In genomic region chr12:57526477-57527126, GRCh38 we compare ENCODE assay signal across 27 cellular contexts. TPM values are rescaled to one million over a fixed set of nuclear protein-coding genes. Genes with fewer than 3 reads are reported as not detected.
DNase-seq lines count a peak whose midpoint lies in the region; ATAC-seq and TF ChIP-seq lines count a peak whose summit lies in the region.
"Had no signal": no experiment of that assay in that cellular context is flagged by ENCODE, and none has a peak within 500 bp of the region (broad histone marks: within the 10 kb centered on the region; RNA-seq: fewer than 3 reads in every experiment).

No MANE protein-coding gene starts in this region.

- H3K27me3 Mint-ChIP-seq in effector memory CD8-positive, alpha-beta T cell: no peaks in the 10 kb centered on the region
- H3K27me3 Mint-ChIP-seq: naive B cell had no signal

- H3K4me1 ChIP-seq in left ventricle myocardium inferior: peaks cover 37% of the 10 kb centered on the region
- H3K4me1 ChIP-seq in heart right ventricle: peaks cover 11 to 36% (median 28%) of the 10 kb centered on the region in 9 donors
- peaks cover 29 to 55% (median 40%) of the 10 kb centered on the region in 4 donors for H3K4me1 ChIP-seq in stomach
- peaks cover 24% of the 10 kb centered on the region for H3K4me1 ChIP-seq in SJCRH30

- H3K9me3 ChIP-seq in left ventricle myocardium inferior (replicated peaks): no peaks in the 10 kb centered on the region
- no peaks in the 10 kb centered on the region for H3K9me3 ChIP-seq in heart right ventricle
- H3K9me3 ChIP-seq in stomach: no peaks in the 10 kb centered on the region
- H3K9me3 ChIP-seq in SJCRH30 (replicated peaks): no peaks in the 10 kb centered on the region
- H3K9me3 ChIP-seq: ovary had no signal

- no peak for TF ChIP-seq POLR2A in stomach (IDR thresholded peaks at IDR 0.05)

- intact Hi-C loops in left ventricle myocardium inferior (cut with micrococcal nuclease): no loop called here
- intact Hi-C loops in heart right ventricle (cut with DNase I): no loop called here
- intact Hi-C loops in stomach (cut with DNase I; ENCODE audit: low total_unique reads): no loop called here

- TF ChIP-seq EP300 in stomach (IDR thresholded peaks at IDR 0.05): no peak

- peaks cover 61% of the 10 kb centered on the region for H3K36me3 Mint-ChIP-seq in effector memory CD8-positive, alpha-beta T cell (ENCODE audit: insufficient read depth)
- H3K36me3 Mint-ChIP-seq: naive B cell had no signal

- H3K36me3 ChIP-seq in left ventricle myocardium inferior: peaks cover 73% of the 10 kb centered on the region
- peaks cover 0 to 79% (median 53%) of the 10 kb centered on the region in 9 donors for H3K36me3 ChIP-seq in heart right ventricle
- peaks cover 65 to 74% (median 72%) of the 10 kb centered on the region in 4 donors for H3K36me3 ChIP-seq in stomach
- H3K36me3 ChIP-seq in SJCRH30: peaks cover 58% of the 10 kb centered on the region
- H3K36me3 ChIP-seq: ovary had no signal

- WGBS in heart right ventricle, 2 donors: 66 to 74% methylated on average over 4 of the region's 4 CpGs
- WGBS in stomach, 5 donors: 76 to 95% (median 83%) methylated on average over 4 of the region's 4 CpGs

- TF ChIP-seq CTCF in left ventricle myocardium inferior (IDR thresholded peaks at IDR 0.05; ENCODE audit: borderline replicate concordance): no peak
- TF ChIP-seq CTCF in heart right ventricle (IDR thresholded peaks at IDR 0.05): no peak
- no peak for TF ChIP-seq CTCF in RWPE1 (conservative IDR thresholded peaks at IDR 0.05; ENCODE audit: low read depth)
- no peak for TF ChIP-seq CTCF in stomach (IDR thresholded peaks at IDR 0.05)

- POLR2A ChIA-PET in RWPE1 (lab: Yijun Ruan, JAX; ENCODE audit: low non-redundant PET): no interaction called here

- H3K27me3 ChIP-seq in left ventricle myocardium inferior (ENCODE audit: low read depth) (no peaks in the 10 kb centered on the region), heart right ventricle (no peaks in the 10 kb centered on the region), stomach (no peaks in the 10 kb centered on the region), SJCRH30 (no peaks in the 10 kb centered on the region)
- H3K27me3 ChIP-seq: ovary had no signal

- CTCF ChIA-PET in RWPE1 (lab: Yijun Ruan, JAX): no interaction called here

- H3K27ac ChIP-seq in left ventricle myocardium inferior (replicated peaks) (peak overlapping the region; percentile 19), heart right ventricle (peak overlapping the region in 1 of 10 donors; percentile 20), RWPE1 (peak overlapping the region; percentile 98), stomach (peak overlapping the region in 3 of 5 donors; percentile 26 to 99 (median 29)), caudate nucleus (ENCODE audit: low read depth, low read length) (no peak overlapping the region), SJCRH30 (no peak overlapping the region)
- H3K27ac ChIP-seq: epithelial cell of prostate, ovary, WERI-Rb-1 had no signal

- peak overlapping the region; percentile 73 to 74 for H3K27ac Mint-ChIP-seq in effector memory CD8-positive, alpha-beta T cell

- no peak for DNase-seq in left ventricle myocardium inferior
- no peak for DNase-seq in heart right ventricle
- DNase-seq in RWPE1 (ENCODE audit: low spot score): no peak
- DNase-seq in effector memory CD8-positive, alpha-beta T cell: no peak
- DNase-seq in stomach: no peak
- DNase-seq in NCI-H226: no peak
- DNase-seq in caudate nucleus (lab: John Stamatoyannopoulos, UW): no peak
- DNase-seq in SJCRH30: no peak
- DNase-seq: activated CD8-positive, alpha-beta memory T cell treated with anti-CD3 and anti-CD28 coated beads, Interleukin-2, amount 50 U/mL, for 48 hours; CD4-positive, CD25-positive, alpha-beta regulatory T cell; cerebellar nuclear complex; DMS 273 treated with DMSO at 0.1 percent for 48 hours; H9; head of caudate nucleus; left cardiac atrium; mesendoderm; naive B cell; NCI-H1048; NCI-H187 treated with DMSO at 0.1 percent for 48 hours; NCI-H2227 treated with DMSO at 0.1 percent for 48 hours; retina; small intestine; stimulated activated CD4-positive, alpha-beta T cell treated with anti-CD3 and anti-CD28 coated beads, Interleukin-1b, Interleukin-23, amount 100 ng/mL, for 48 hours; WERI-Rb-1 had no signal

- peaks cover 32 to 50% of the 10 kb centered on the region in 2 donors for H3K4me1 Mint-ChIP-seq in effector memory CD8-positive, alpha-beta T cell (ENCODE audit: low read depth in 2 of 2)

- H3K9me3 Mint-ChIP-seq in effector memory CD8-positive, alpha-beta T cell: no peaks in the 10 kb centered on the region
- H3K9me3 Mint-ChIP-seq: H9, naive B cell had no signal

- no peak overlapping the region for H3K4me3 ChIP-seq in left ventricle myocardium inferior
- no peak overlapping the region for H3K4me3 ChIP-seq in heart right ventricle
- no peak overlapping the region for H3K4me3 ChIP-seq in stomach
- H3K4me3 ChIP-seq in SJCRH30: no peak overlapping the region
- H3K4me3 ChIP-seq: ovary had no signal

- no peak for ATAC-seq in heart right ventricle
- ATAC-seq in effector memory CD8-positive, alpha-beta T cell (replicated peaks): no peak
- ATAC-seq: left cardiac atrium, Right ventricle myocardium inferior had no signal

- no peak overlapping the region for H3K4me3 Mint-ChIP-seq in effector memory CD8-positive, alpha-beta T cell
- H3K4me3 Mint-ChIP-seq: H9 had no signal

RNA-seq across cellular contexts. Expression of gene MBD6, which starts 4.0 kb away (rescaled TPM):
- 33.1 TPM for total RNA-seq in left ventricle myocardium inferior
- total RNA-seq in heart right ventricle: 10 to 100 TPM; 22.8 to 46.9 (median 33.5) TPM
- 10 to 100 TPM in 1 of 2 donors, 1 to 10 TPM in 1; 8.8 to 35.4 TPM for polyA plus RNA-seq in heart right ventricle
- total RNA-seq in stomach: 100 to 1,000 TPM in 1 of 5 donors, 10 to 100 TPM in 3, 1 to 10 TPM in 1; 4.8 to 129 (median 32.2) TPM
- polyA plus RNA-seq in stomach: 10 to 100 TPM; 23.2 to 30.9 (median 28.7) TPM
- 60.0 and 60.1 TPM in 2 replicates for total RNA-seq in SJCRH30 (2014; rRNA removed; shearing (Covaris generic))

RNA-seq across cellular contexts. Expression of gene DDIT3, which starts 6.3 kb away (rescaled TPM):
- total RNA-seq in left ventricle myocardium inferior (20.4 TPM), heart right ventricle (10 to 100 TPM; 11.2 to 34.1 (median 22.0) TPM), stomach (100 to 1,000 TPM in 1 of 5 donors, 10 to 100 TPM in 3, 1 to 10 TPM in 1; 7.5 to 159 (median 36.2) TPM)
- polyA plus RNA-seq in heart right ventricle (100 to 1,000 TPM in 1 of 2 donors, 10 to 100 TPM in 1; 65.2 to 106 TPM), stomach (10 to 100 TPM; 49.7 to 83.4 (median 68.7) TPM)
- 68.0 and 91.1 TPM in 2 replicates for total RNA-seq in SJCRH30 (2014; rRNA removed; shearing (Covaris generic))

RNA-seq across cellular contexts. Expression of gene DCTN2, which starts 20.4 kb away (rescaled TPM):
- total RNA-seq in left ventricle myocardium inferior (87.8 TPM), heart right ventricle (100 to 1,000 TPM in 5 of 10 donors, 10 to 100 TPM in 5; 82.9 to 116 (median 101) TPM), stomach (100 to 1,000 TPM in 3 of 5 donors, 10 to 100 TPM in 2; 28.6 to 177 (median 102) TPM)
- polyA plus RNA-seq in heart right ventricle (100 to 1,000 TPM in 1 of 2 donors, 10 to 100 TPM in 1; 45.9 to 174 TPM), stomach (100 to 1,000 TPM in 2 of 3 donors, 10 to 100 TPM in 1; 90.0 to 168 (median 110) TPM)
- total RNA-seq in SJCRH30 (2014; rRNA removed; shearing (Covaris generic)): 63.5 and 83.3 TPM in 2 replicates

RNA-seq across cellular contexts. Expression of gene KIF5A, which starts 23.2 kb away (rescaled TPM):
- total RNA-seq in left ventricle myocardium inferior (0.08 TPM), heart right ventricle (under 1 TPM in 5 of 10 donors, not detected in 5; 0.05 to 0.29 (median 0.07) TPM), stomach (1 to 10 TPM in 4 of 5 donors, not detected in 1; 1.3 to 2.3 (median 1.6) TPM)
- polyA plus RNA-seq in heart right ventricle (under 1 TPM; 0.06 to 0.07 TPM), stomach (under 1 TPM; 0.19 to 0.40 (median 0.31) TPM)
- total RNA-seq in SJCRH30 (2014; rRNA removed; shearing (Covaris generic)): 0.41 and 0.47 TPM in 2 replicates

RNA-seq across cellular contexts. Expression of gene MARS1, which starts 38.7 kb away (rescaled TPM):
- 73.1 TPM for total RNA-seq in left ventricle myocardium inferior
- total RNA-seq in heart right ventricle: 100 to 1,000 TPM in 1 of 10 donors, 10 to 100 TPM in 9; 56.7 to 105 (median 72.5) TPM
- polyA plus RNA-seq in heart right ventricle: 100 to 1,000 TPM in 1 of 2 donors, 10 to 100 TPM in 1; 94.7 to 108 TPM
- 1,000 to 10,000 TPM in 1 of 5 donors, 100 to 1,000 TPM in 1, 10 to 100 TPM in 3; 37.3 to 1,821 (median 71.6) TPM for total RNA-seq in stomach
- 10 to 100 TPM; 35.1 to 91.2 (median 51.8) TPM for polyA plus RNA-seq in stomach
- total RNA-seq in SJCRH30 (2014; rRNA removed; shearing (Covaris generic)): 690 and 839 TPM in 2 replicates

Comparison
In these comparisons a context has a peak if more than half of its experiments do, and no peak if none do; other contexts are left out.
1. H3K27ac ChIP-seq: peak in left ventricle myocardium inferior (single experiment), RWPE1 (single experiment) and stomach (3 of 5); none in caudate nucleus (single experiment) and SJCRH30 (single experiment).